ENCODE assay signal across 8 cellular contexts in the genomic region with DNA sequence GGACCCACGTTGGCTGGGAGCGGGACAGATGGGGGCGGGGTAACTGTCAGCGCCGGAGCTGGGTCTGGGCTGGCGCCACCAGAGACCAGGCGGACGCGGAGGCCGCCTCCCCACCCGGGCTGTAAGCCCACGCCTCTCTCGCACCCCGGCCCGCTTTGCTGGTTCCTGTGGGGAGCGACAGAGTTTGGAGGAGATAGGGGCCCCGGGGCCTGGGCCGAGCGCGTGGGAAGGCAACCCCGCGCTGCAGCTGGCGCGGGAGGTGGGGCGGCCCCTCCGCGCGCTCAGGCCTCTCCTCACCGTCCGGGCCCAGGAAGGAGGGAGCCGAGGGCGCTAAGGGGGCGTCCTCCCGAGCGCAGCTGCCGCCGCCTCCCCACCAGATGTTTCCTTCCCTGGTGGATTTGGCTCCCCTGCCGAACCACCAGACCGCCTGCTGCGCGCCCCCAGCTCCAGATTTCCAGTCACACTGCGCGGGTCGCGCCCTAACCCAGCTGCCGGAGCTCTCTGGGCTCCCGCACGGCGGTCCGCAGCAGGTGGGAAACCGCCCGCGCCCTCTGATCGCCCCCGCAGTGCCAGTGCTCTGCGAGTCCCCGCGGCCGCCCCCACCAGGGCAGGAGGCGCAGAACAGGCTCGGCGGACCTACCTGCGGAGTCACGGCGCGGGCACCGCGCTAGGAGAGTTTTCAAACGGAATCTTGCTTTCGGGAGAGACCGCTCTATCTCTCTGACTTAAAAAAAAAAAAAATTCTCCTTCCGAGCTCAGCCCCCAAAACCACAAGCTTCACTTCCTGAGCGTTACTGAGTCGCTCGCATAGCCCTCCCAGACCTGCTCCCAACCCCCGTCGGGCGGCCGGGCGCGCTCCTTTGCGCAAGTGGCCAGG. TPM values are rescaled to one million over a fixed set of nuclear protein-coding genes. Genes with fewer than 3 reads are reported as not detected.
DNase-seq lines count a peak whose midpoint lies in the region; ATAC-seq lines count a peak whose summit lies in the region.

No MANE protein-coding gene starts in this region.

- peaks cover 86% of the 10 kb centered on the region for H3K27me3 ChIP-seq in skeletal muscle satellite cell (ENCODE audit: control insufficient read depth, insufficient read depth, low read length)

- peak overlapping the region; percentile 91 for H3K4me2 ChIP-seq in skeletal muscle satellite cell (ENCODE audit: low read length)

- H3K4me3 ChIP-seq in skeletal muscle satellite cell (ENCODE audit: low read length), result peak overlapping the region; percentile 67

- intact Hi-C loops in left cardiac atrium (cut with DNase I), result no loop called here

- peak; percentile 64 for DNase-seq in D341Med (ENCODE audit: low spot score)
- peak; percentile 68 for DNase-seq in RKO (ENCODE audit: low spot score)
- peak; percentile 86 for DNase-seq in activated T-helper 9 cell treated with anti-CD3 and anti-CD28 coated beads, Interleukin-2, amount 50 U/mL, for 16 hours (ENCODE audit: low read depth)
- peak; percentile 48 for DNase-seq in left cardiac atrium
- no peak for DNase-seq in medulla oblongata (ENCODE audit: extremely low spot score)

- peaks cover 52% of the 10 kb centered on the region for H3K4me1 ChIP-seq in skeletal muscle satellite cell (ENCODE audit: control insufficient read depth, insufficient read depth, low read length)

- H3K9ac ChIP-seq in skeletal muscle satellite cell (ENCODE audit: low read depth, low read length), result no peak overlapping the region

- ATAC-seq in GM19463 (IDR thresholded peaks at IDR 0.05; ENCODE audit: unreplicated experiment) (peak; percentile 42), HG03571 (IDR thresholded peaks at IDR 0.05; ENCODE audit: unreplicated experiment) (peak; percentile 46), left cardiac atrium (peak; percentile 48 to 57)

- H3K36me3 ChIP-seq in skeletal muscle satellite cell (ENCODE audit: insufficient read depth, low read length), result no peaks in the 10 kb centered on the region

- H3K9me3 ChIP-seq in skeletal muscle satellite cell (replicated peaks; ENCODE audit: low read length), result no peaks in the 10 kb centered on the region

RNA-seq across cellular contexts. Expression of gene GFI1, which starts 1.1 kb away (rescaled TPM):
- total RNA-seq in left cardiac atrium, result under 1 TPM; 0.63 to 0.85 TPM
- total RNA-seq in skeletal muscle satellite cell (2012; rRNA removed), result not detected in 2 replicates
